In genomic region chr1:2971609-2972008, GRCh38 we compare ENCODE assay signal across 19 cellular contexts. TPM values are rescaled to one million over a fixed set of nuclear protein-coding genes. Genes with fewer than 3 reads are reported as not detected.
A peak's percentile ranks its signal among the peaks of the same experiment; 100 is the strongest.
DNase-seq lines count a peak whose midpoint lies in the region; ATAC-seq, FAIRE-seq and TF ChIP-seq lines count a peak whose summit lies in the region.
"Had no signal": no experiment of that assay in that cellular context is flagged by ENCODE, and none has a peak within 500 bp of the region (broad histone marks: within the 10 kb centered on the region; RNA-seq: fewer than 3 reads in every experiment).

No MANE protein-coding gene starts in this region.

- TF ChIP-seq RAD21 in SK-N-SH (IDR thresholded peaks at IDR 0.05; ENCODE audit: low read length) = no peak

- in situ Hi-C loops in GM23248 (cut with MboI) = no loop called here

- H3K27ac ChIP-seq in coronary artery (no peak overlapping the region), pancreas (no peak overlapping the region), upper lobe of left lung (no peak overlapping the region), SK-N-SH (ENCODE audit: low read depth in 2 of 2, low read length in 1 of 2) (no peak overlapping the region), GM23248 (no peak overlapping the region)

- no peak for TF ChIP-seq CTCF in coronary artery (IDR thresholded peaks at IDR 0.05)
- no peak for TF ChIP-seq CTCF in pancreas (IDR thresholded peaks at IDR 0.05)
- TF ChIP-seq CTCF in upper lobe of left lung (IDR thresholded peaks at IDR 0.05) = no peak
- TF ChIP-seq CTCF in SK-N-SH (IDR thresholded peaks at IDR 0.05) = no peak

- H3K9ac ChIP-seq in SK-N-SH (no peak overlapping the region), GM23248 (no peak overlapping the region)

- DNase-seq in activated effector memory CD4-positive, alpha-beta T cell treated with anti-CD3 and anti-CD28 coated beads, Interleukin-2, amount 50 U/mL, for 16 hours = peak; percentile 57
- no peak for DNase-seq in activated effector memory CD4-positive, alpha-beta T cell treated with Interleukin-2 at 50 U/mL for 16 hours
- DNase-seq in coronary artery (ENCODE audit: low spot score) (peak; percentile 62), pancreas (peak in 4 of 6 donors; percentile 6 to 63 (median 34)), upper lobe of left lung (peak; percentile 15 to 76), SK-N-SH (no peak), GM23248 (no peak)
- DNase-seq: C1 segment of cervical spinal cord, GF-D8, KG1, NCI-H1417 treated with DMSO at 0.1 percent for 48 hours, NCI-H1930, NCI-H69 had no signal

- CTCF ChIA-PET in SK-N-SH (lab: Yijun Ruan, JAX) = no interaction called here

- H3K4me2 ChIP-seq in SK-N-SH (no peak overlapping the region), GM23248 (ENCODE audit: unreplicated experiment) (no peak overlapping the region)
- H3K4me2 ChIP-seq: GM23338 had no signal

- H4K20me1 ChIP-seq in SK-N-SH (ENCODE audit: insufficient read depth) (no peaks in the 10 kb centered on the region), GM23248 (ENCODE audit: insufficient read depth) (no peaks in the 10 kb centered on the region)

- WGBS in pancreas, 2 donors = 95 to 98% methylated on average over 9 of the region's 9 CpGs
- WGBS in upper lobe of left lung, 2 donors = 95 to 100% methylated on average over 1 to 5 of the region's 9 CpGs
- WGBS in SK-N-SH (ENCODE audit: low lambda C conversion rate) = no CpG with 5 or more reads among the region's 9 CpGs
- 53 to 54% methylated on average over 7 to 9 of the region's 9 CpGs for WGBS in GM23248 (ENCODE audit: low coverage in 1 of 2, low lambda C conversion rate in 2 of 2, missing lambda C conversion rate in 2 of 2), 2 experiments

- FAIRE-seq in pancreas (lab: Jason Lieb, UNC) = no peak
- FAIRE-seq: GM12891, GM18507 had no signal

- POLR2A ChIA-PET in SK-N-SH (lab: Yijun Ruan, JAX) = no interaction called here

- intact Hi-C loops in pancreas (cut with DNase I) = no loop called here

- H3K4me3 ChIP-seq in coronary artery (no peak overlapping the region), pancreas (no peak overlapping the region), upper lobe of left lung (no peak overlapping the region), SK-N-SH (ENCODE audit: low read depth in 2 of 2, low read length in 1 of 2) (no peak overlapping the region), GM23248 (no peak overlapping the region)
- H3K4me3 ChIP-seq: GM23338 had no signal

- H3K9me3 ChIP-seq in pancreas (no peaks in the 10 kb centered on the region), upper lobe of left lung (no peaks in the 10 kb centered on the region), SK-N-SH (no peaks in the 10 kb centered on the region), GM23248 (ENCODE audit: low read depth) (no peaks in the 10 kb centered on the region)

- H3K36me3 ChIP-seq in pancreas = no peaks in the 10 kb centered on the region
- H3K36me3 ChIP-seq in upper lobe of left lung = no peaks in the 10 kb centered on the region
- no peaks in the 10 kb centered on the region for H3K36me3 ChIP-seq in SK-N-SH (replicated peaks in 1 of 2; ENCODE audit: control insufficient read depth in 1 of 2, insufficient read depth in 2 of 2, low read length in 1 of 2)
- H3K36me3 ChIP-seq in GM23248 (ENCODE audit: low read depth) = no peaks in the 10 kb centered on the region

- no peaks in the 10 kb centered on the region for H3F3A ChIP-seq in SK-N-SH (replicated peaks; ENCODE audit: insufficient read depth)
- no peaks in the 10 kb centered on the region for H3F3A ChIP-seq in GM23248 (ENCODE audit: insufficient read depth)

- H3K9me2 ChIP-seq in SK-N-SH (no peaks in the 10 kb centered on the region), GM23248 (ENCODE audit: insufficient read depth) (no peaks in the 10 kb centered on the region)

- H3K4me1 ChIP-seq in pancreas = peaks cover 12 to 15% (median 15%) of the 10 kb centered on the region in 3 donors
- H3K4me1 ChIP-seq in upper lobe of left lung = no peaks in the 10 kb centered on the region
- H3K4me1 ChIP-seq in SK-N-SH (ENCODE audit: control insufficient read depth in 1 of 2, insufficient read depth in 2 of 2, low read depth in 1 of 2, low read length in 1 of 2) = no peaks in the 10 kb centered on the region
- no peaks in the 10 kb centered on the region for H3K4me1 ChIP-seq in GM23248 (ENCODE audit: insufficient read depth)

- no peak for TF ChIP-seq POLR2A in upper lobe of left lung (IDR thresholded peaks at IDR 0.05)

- H3K27me3 ChIP-seq in pancreas (no peaks in the 10 kb centered on the region), upper lobe of left lung (peaks cover 0 to 4% (median 0%) of the 10 kb centered on the region in 4 donors), SK-N-SH (ENCODE audit: insufficient read depth) (no peaks in the 10 kb centered on the region), GM23248 (replicated peaks; ENCODE audit: insufficient read depth) (no peaks in the 10 kb centered on the region)

- ATAC-seq in pancreas (no peak), upper lobe of left lung (ENCODE audit: low FRiP score in 2 of 2) (no peak)
- ATAC-seq: GM23338, HCT116 had no signal

- no peak overlapping the region for H2AFZ ChIP-seq in SK-N-SH (ENCODE audit: low read depth)
- H2AFZ ChIP-seq in GM23248 = no peak overlapping the region
- H2AFZ ChIP-seq: GM23338 had no signal

- H3K79me2 ChIP-seq in SK-N-SH (ENCODE audit: insufficient read depth) (no peaks in the 10 kb centered on the region), GM23248 (ENCODE audit: insufficient read depth) (no peaks in the 10 kb centered on the region)

- no peak for TF ChIP-seq EP300 in upper lobe of left lung (IDR thresholded peaks at IDR 0.05)
- TF ChIP-seq EP300 in SK-N-SH (IDR thresholded peaks at IDR 0.05; ENCODE audit: borderline replicate concordance in 1 of 2, low read depth in 1 of 2, low read length in 1 of 2) = no peak

TF ChIP-seq in SK-N-SH, 30 proteins besides CTCF, POLR2A, EP300 and RAD21:
- TF ChIP-seq NRF1 (IDR thresholded peaks at IDR 0.05; ENCODE audit: low read depth, low read length) (no peak), JUND (IDR thresholded peaks at IDR 0.05) (no peak), RXRA (IDR thresholded peaks at IDR 0.05; ENCODE audit: borderline replicate concordance, low read depth) (no peak), RCOR1 (IDR thresholded peaks at IDR 0.05; ENCODE audit: low read length) (no peak), TEAD4 (IDR thresholded peaks at IDR 0.05; ENCODE audit: borderline replicate concordance, insufficient read depth) (no peak), ELF1 (IDR thresholded peaks at IDR 0.05) (no peak), TCF12 (IDR thresholded peaks at IDR 0.05) (no peak), GABPA (IDR thresholded peaks at IDR 0.05; ENCODE audit: low read depth) (no peak)

RNA-seq across cellular contexts. Expression of gene ACTRT2, which starts 49.7 kb away (rescaled TPM):
- total RNA-seq in pancreas (not detected), upper lobe of left lung (not detected)
- polyA plus RNA-seq in pancreas (not detected), SK-N-SH (2012; rRNA removed) (not detected in 2 replicates), GM23248 (2016; fragmentation: Nextera tagmentation; extraction: Ambion mirVana) (not detected in 2 replicates)
- polyA plus RNA-seq in SK-N-SH (2012; cell fraction: cytosol; rRNA removed) = not detected in 2 replicates
- not detected in 2 replicates for polyA plus RNA-seq in SK-N-SH (2012; cell fraction: nucleus; rRNA removed)
- not detected in 2 replicates for total RNA-seq in GM23248 (2014; rRNA removed; shearing (Covaris generic))
- total RNA-seq: A673, Daoy, GM23338 had no signal
- polyA plus RNA-seq: GM23338 had no signal

Comparison
In these comparisons a context has a peak if more than half of its experiments do, and no peak if none do; other contexts are left out.
1. DNase-seq: peak in activated effector memory CD4-positive, alpha-beta T cell treated with anti-CD3 and anti-CD28 coated beads, Interleukin-2, amount 50 U/mL, for 16 hours (single experiment), coronary artery (single experiment), pancreas (4 of 6) and upper lobe of left lung (2 of 2); none in activated effector memory CD4-positive, alpha-beta T cell treated with Interleukin-2 at 50 U/mL for 16 hours (single experiment), SK-N-SH (single experiment) and GM23248 (single experiment).